In the genomic region with DNA sequence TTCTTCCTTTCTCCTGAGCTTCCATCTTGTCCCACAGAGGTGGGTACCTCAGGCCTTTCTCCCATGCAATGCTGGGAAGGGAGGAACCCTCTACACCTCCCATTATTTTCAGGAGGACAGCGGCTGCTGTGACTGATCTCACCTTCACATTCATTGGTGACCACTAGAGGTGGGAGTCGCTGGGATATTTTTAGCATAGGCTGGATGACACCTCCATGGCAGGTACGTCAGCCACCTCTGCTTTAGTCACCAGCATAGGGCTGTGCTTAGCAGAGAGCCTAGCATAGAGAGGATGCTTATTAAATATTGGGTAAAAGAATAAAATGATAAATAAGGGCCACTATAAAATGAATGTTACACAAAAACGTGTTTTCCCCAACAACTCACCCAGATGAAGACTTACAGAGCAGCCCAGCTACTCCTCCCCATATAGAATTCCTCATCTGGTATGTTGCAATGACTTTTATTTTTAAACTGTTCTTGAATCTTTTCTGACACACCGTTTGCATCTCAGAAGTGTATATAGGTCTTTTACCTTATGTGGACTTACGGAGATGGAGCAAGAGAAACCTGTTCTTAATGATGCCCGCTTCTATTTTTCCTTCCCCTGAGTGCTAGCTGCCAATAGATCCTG, we compare ENCODE assay signal across 20 cellular contexts.
"Had no signal": no experiment of that assay in that cellular context is flagged by ENCODE, and none has a peak within 500 bp of the region (broad histone marks: within the 10 kb centered on the region; RNA-seq: fewer than 3 reads in every experiment).

No MANE protein-coding gene starts in this region.

- H3K4me3 ChIP-seq: body of pancreas, lower lobe of right lung, neural progenitor cell, pancreas, testis had no signal

- H3K27me3 ChIP-seq: body of pancreas, neural progenitor cell, pancreas, testis had no signal

- H2AFZ ChIP-seq: neural progenitor cell had no signal

- H3K4me1 ChIP-seq: lower lobe of right lung, testis had no signal

- H3K4me3 Mint-ChIP-seq: activated B cell treated with CpG ODN at 0.5 μM for 24 hours; activated CD4-positive, alpha-beta T cell treated with anti-CD3 and anti-CD28 coated beads, Interleukin-2, amount 10 ng/mL, durations not matched to agents 24 days and 14 days; activated CD8-positive, alpha-beta T cell treated with anti-CD3 and anti-CD28 coated beads, Interleukin-2, amount 10 ng/mL, durations not matched to agents 7 days and 5 days; activated naive CD4-positive, alpha-beta T cell treated with anti-CD3 and anti-CD28 coated beads, Interleukin-2, amount 50 U/mL, for 24 hours; dendritic cell treated with granulocyte-macrophage colony-stimulating factor and Interleukin-4, amounts not matched to agents 40 ng/mL and 50 ng/mL, for 4 days; effector memory CD8-positive, alpha-beta T cell; naive B cell; neural progenitor cell; stimulated activated naive CD8-positive, alpha-beta T cell treated with anti-CD3 and anti-CD28 coated beads, Interleukin-15, amount 100 ng/mL, for 72 hours; T-helper 1 cell treated with Interleukin-12 subunit alpha and Interleukin-12 subunit beta and Interleukin-4 antibody, amounts not matched to agents 30 μg/mL and 1 μg/mL, for 36 hours had no signal

- H3K36me3 ChIP-seq: lower lobe of right lung, neural progenitor cell, pancreas had no signal

- ATAC-seq: activated CD8-positive, alpha-beta T cell treated with anti-CD3 and anti-CD28 coated beads, Interleukin-2, amount 10 ng/mL, durations not matched to agents 7 days and 5 days; body of pancreas; effector memory CD8-positive, alpha-beta T cell; lower lobe of right lung; pancreas; stimulated activated naive CD8-positive, alpha-beta T cell treated with anti-CD3 and anti-CD28 coated beads, Interleukin-15, amount 100 ng/mL, for 72 hours had no signal

- H3K9ac ChIP-seq: neural progenitor cell had no signal

- H3K9me3 ChIP-seq: body of pancreas, lower lobe of right lung, pancreas, testis had no signal

- H3K9me3 Mint-ChIP-seq: activated B cell treated with CpG ODN at 0.5 μM for 24 hours; activated CD4-positive, alpha-beta T cell treated with anti-CD3 and anti-CD28 coated beads, Interleukin-2, amount 10 ng/mL, durations not matched to agents 24 days and 14 days; activated naive CD4-positive, alpha-beta T cell treated with anti-CD3 and anti-CD28 coated beads, Interleukin-2, amount 50 U/mL, for 24 hours; dendritic cell treated with granulocyte-macrophage colony-stimulating factor and Interleukin-4, amounts not matched to agents 40 ng/mL and 50 ng/mL, for 4 days; effector memory CD8-positive, alpha-beta T cell; naive B cell; neural progenitor cell; stimulated activated naive CD8-positive, alpha-beta T cell treated with anti-CD3 and anti-CD28 coated beads, Interleukin-15, amount 100 ng/mL, for 72 hours; T-helper 1 cell treated with Interleukin-12 subunit alpha and Interleukin-12 subunit beta and Interleukin-4 antibody, amounts not matched to agents 30 μg/mL and 1 μg/mL, for 36 hours had no signal

- H3K27ac Mint-ChIP-seq: activated B cell treated with CpG ODN at 0.5 μM for 24 hours; activated CD4-positive, alpha-beta T cell treated with anti-CD3 and anti-CD28 coated beads, Interleukin-2, amount 10 ng/mL, durations not matched to agents 24 days and 14 days; activated CD8-positive, alpha-beta T cell treated with anti-CD3 and anti-CD28 coated beads, Interleukin-2, amount 10 ng/mL, durations not matched to agents 7 days and 5 days; activated naive CD4-positive, alpha-beta T cell treated with anti-CD3 and anti-CD28 coated beads, Interleukin-2, amount 50 U/mL, for 24 hours; dendritic cell treated with granulocyte-macrophage colony-stimulating factor and Interleukin-4, amounts not matched to agents 40 ng/mL and 50 ng/mL, for 4 days; effector memory CD8-positive, alpha-beta T cell; naive B cell; neural progenitor cell; stimulated activated naive CD8-positive, alpha-beta T cell treated with anti-CD3 and anti-CD28 coated beads, Interleukin-15, amount 100 ng/mL, for 72 hours; T-helper 1 cell treated with Interleukin-12 subunit alpha and Interleukin-12 subunit beta and Interleukin-4 antibody, amounts not matched to agents 30 μg/mL and 1 μg/mL, for 36 hours had no signal

- H3K27me3 Mint-ChIP-seq: activated CD4-positive, alpha-beta T cell treated with anti-CD3 and anti-CD28 coated beads, Interleukin-2, amount 10 ng/mL, durations not matched to agents 24 days and 14 days; activated naive CD4-positive, alpha-beta T cell treated with anti-CD3 and anti-CD28 coated beads, Interleukin-2, amount 50 U/mL, for 24 hours; dendritic cell treated with granulocyte-macrophage colony-stimulating factor and Interleukin-4, amounts not matched to agents 40 ng/mL and 50 ng/mL, for 4 days; stimulated activated naive CD8-positive, alpha-beta T cell treated with anti-CD3 and anti-CD28 coated beads, Interleukin-15, amount 100 ng/mL, for 72 hours had no signal

- H3K4me1 Mint-ChIP-seq: activated B cell treated with CpG ODN at 0.5 μM for 24 hours; activated CD4-positive, alpha-beta T cell treated with anti-CD3 and anti-CD28 coated beads, Interleukin-2, amount 10 ng/mL, durations not matched to agents 24 days and 14 days; activated naive CD4-positive, alpha-beta T cell treated with anti-CD3 and anti-CD28 coated beads, Interleukin-2, amount 50 U/mL, for 24 hours; naive B cell; stimulated activated naive CD8-positive, alpha-beta T cell treated with anti-CD3 and anti-CD28 coated beads, Interleukin-15, amount 100 ng/mL, for 72 hours had no signal

- H3K27ac ChIP-seq: lower lobe of right lung, neural progenitor cell, testis had no signal

- H3K36me3 Mint-ChIP-seq: activated naive CD4-positive, alpha-beta T cell treated with anti-CD3 and anti-CD28 coated beads, Interleukin-2, amount 50 U/mL, for 24 hours; naive B cell; neural progenitor cell had no signal

- DNase-seq: activated B cell treated with CpG ODN at 0.5 μM for 24 hours; activated CD4-positive, alpha-beta T cell treated with anti-CD3 and anti-CD28 coated beads, Interleukin-2, amount 10 ng/mL, durations not matched to agents 24 days and 14 days; activated CD8-positive, alpha-beta memory T cell treated with anti-CD3 and anti-CD28 coated beads, Interleukin-2, amount 50 U/mL, for 4 hours; activated CD8-positive, alpha-beta T cell treated with anti-CD3 and anti-CD28 coated beads, Interleukin-2, amount 10 ng/mL, durations not matched to agents 7 days and 5 days; activated effector memory CD4-positive, alpha-beta T cell treated with anti-CD3 and anti-CD28 coated beads, Interleukin-2, amount 50 U/mL, for 16 hours; activated T-cell treated with anti-CD3 and anti-CD28 coated beads, Interleukin-2, amount 50 U/mL, for 48 hours; amniotic stem cell; body of pancreas; effector memory CD8-positive, alpha-beta T cell; hippocampal formation; lower lobe of right lung; naive B cell; pancreas; stimulated activated CD4-positive, alpha-beta T cell treated with anti-CD3 and anti-CD28 coated beads, Interleukin-1b, Interleukin-23, amount 100 ng/mL, for 48 hours; stimulated activated naive CD8-positive, alpha-beta T cell treated with anti-CD3 and anti-CD28 coated beads, Interleukin-15, amount 100 ng/mL, for 72 hours; testis had no signal

- H3K4me2 ChIP-seq: neural progenitor cell had no signal
